ENCODE assay signal across 8 cellular contexts in the genomic region with DNA sequence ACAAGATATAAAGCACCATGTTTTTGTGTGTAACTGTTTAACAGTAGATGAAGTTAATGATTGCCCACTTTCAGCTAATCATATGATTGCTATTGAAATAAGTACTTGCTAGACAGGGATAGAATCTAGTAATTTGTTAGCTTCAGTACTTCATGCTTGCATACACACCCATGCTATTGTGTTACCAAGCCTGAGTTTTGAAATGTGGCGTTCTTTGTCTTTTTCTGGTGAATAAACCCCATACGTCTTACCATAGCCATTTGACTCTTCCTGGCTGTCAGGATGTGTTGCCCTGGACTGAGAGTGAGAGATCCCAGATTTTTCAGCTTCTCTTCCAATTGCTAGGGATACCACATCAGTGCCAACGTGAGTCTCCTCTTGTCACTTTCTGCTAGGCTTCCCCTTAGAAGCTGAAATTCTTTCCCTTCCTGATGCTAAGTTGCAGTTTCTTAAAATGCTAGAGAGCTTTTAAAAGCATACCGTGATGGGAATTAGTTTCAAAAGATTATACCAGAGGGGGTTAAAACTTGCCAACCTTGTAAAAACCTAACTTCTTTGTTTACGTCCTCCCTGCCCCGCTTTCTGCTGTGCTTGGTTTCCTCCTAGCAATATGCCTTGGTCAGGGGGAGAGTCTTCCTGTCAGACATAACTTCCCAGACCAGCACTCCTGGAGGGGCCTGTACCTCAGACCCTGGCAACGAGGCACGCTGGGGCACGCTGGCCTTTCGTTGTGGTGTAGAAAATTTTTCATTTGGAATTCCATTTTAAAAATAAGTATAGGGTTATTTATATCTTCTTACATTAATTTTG.
DNase-seq lines count a peak whose midpoint lies in the region; ATAC-seq and TF ChIP-seq lines count a peak whose summit lies in the region.

No MANE protein-coding gene starts in this region.

- CTCF ChIA-PET in activated CD8-positive, alpha-beta memory T cell treated with anti-CD3 and anti-CD28 coated beads, Interleukin-2, amount 10 ng/mL, durations not matched to agents 7 days and 5 days (lab: Charles Lee) = interaction anchor here (0.6 to 1.2 kb wide), 2 partner anchors 10 to 74 kb away, joined by 3 to 4 read pairs; no protein-coding TSS in a partner anchor
- CTCF ChIA-PET in activated CD4-positive, alpha-beta memory T cell treated with anti-CD3 and anti-CD28 coated beads, Interleukin-2, amount 10 ng/mL, durations not matched to agents 7 days and 5 days (lab: Charles Lee) = interaction anchor here (1.6 kb wide), 1 partner anchor 167 kb away, joined by 4 read pairs; no protein-coding TSS in a partner anchor

- H3K4me3 Mint-ChIP-seq in activated CD8-positive, alpha-beta memory T cell treated with anti-CD3 and anti-CD28 coated beads, Interleukin-2, amount 10 ng/mL, durations not matched to agents 7 days and 5 days = no peak overlapping the region
- no peak overlapping the region for H3K4me3 Mint-ChIP-seq in activated CD4-positive, alpha-beta memory T cell treated with anti-CD3 and anti-CD28 coated beads, Interleukin-2, amount 10 ng/mL, durations not matched to agents 7 days and 5 days

- peak; percentile 38 for DNase-seq in activated CD8-positive, alpha-beta memory T cell treated with anti-CD3 and anti-CD28 coated beads, Interleukin-2, amount 50 U/mL, for 48 hours
- no peak for DNase-seq in activated CD8-positive, alpha-beta memory T cell treated with anti-CD3 and anti-CD28 coated beads, Interleukin-2, amount 10 ng/mL, durations not matched to agents 7 days and 5 days
- DNase-seq in brain microvascular endothelial cell = no peak
- DNase-seq in right lobe of liver = no peak
- no peak for DNase-seq in tibial nerve (ENCODE audit: low spot score in 2 of 2)
- DNase-seq in activated CD4-positive, alpha-beta memory T cell treated with anti-CD3 and anti-CD28 coated beads, Interleukin-2, amount 10 ng/mL, durations not matched to agents 7 days and 5 days = no peak
- no peak for DNase-seq in GM19238 (ENCODE audit: insufficient read length, low spot score)
- no peak for DNase-seq in stimulated activated CD4-positive, alpha-beta T cell treated with anti-CD3 and anti-CD28 coated beads, Interleukin-4, amount 100 ng/mL, for 24 hours

- peaks cover 13% of the 10 kb centered on the region for H3K36me3 Mint-ChIP-seq in activated CD8-positive, alpha-beta memory T cell treated with anti-CD3 and anti-CD28 coated beads, Interleukin-2, amount 10 ng/mL, durations not matched to agents 7 days and 5 days
- H3K36me3 Mint-ChIP-seq in activated CD4-positive, alpha-beta memory T cell treated with anti-CD3 and anti-CD28 coated beads, Interleukin-2, amount 10 ng/mL, durations not matched to agents 7 days and 5 days (ENCODE audit: low read depth) = peaks cover 4% of the 10 kb centered on the region

- H3K27me3 ChIP-seq in brain microvascular endothelial cell (replicated peaks) = no peaks in the 10 kb centered on the region
- H3K27me3 ChIP-seq in right lobe of liver = no peaks in the 10 kb centered on the region
- no peaks in the 10 kb centered on the region for H3K27me3 ChIP-seq in tibial nerve

- H3K36me3 ChIP-seq in brain microvascular endothelial cell (replicated peaks) (no peaks in the 10 kb centered on the region), right lobe of liver (no peaks in the 10 kb centered on the region), tibial nerve (no peaks in the 10 kb centered on the region)

- no peak overlapping the region for H3K27ac Mint-ChIP-seq in activated CD8-positive, alpha-beta memory T cell treated with anti-CD3 and anti-CD28 coated beads, Interleukin-2, amount 10 ng/mL, durations not matched to agents 7 days and 5 days
- H3K27ac Mint-ChIP-seq in activated CD4-positive, alpha-beta memory T cell treated with anti-CD3 and anti-CD28 coated beads, Interleukin-2, amount 10 ng/mL, durations not matched to agents 7 days and 5 days = no peak overlapping the region

- peaks cover 4% of the 10 kb centered on the region for H3K9me3 Mint-ChIP-seq in activated CD8-positive, alpha-beta memory T cell treated with anti-CD3 and anti-CD28 coated beads, Interleukin-2, amount 10 ng/mL, durations not matched to agents 7 days and 5 days (ENCODE audit: low read depth)
- peaks cover 3% of the 10 kb centered on the region for H3K9me3 Mint-ChIP-seq in activated CD4-positive, alpha-beta memory T cell treated with anti-CD3 and anti-CD28 coated beads, Interleukin-2, amount 10 ng/mL, durations not matched to agents 7 days and 5 days

- H3K4me1 ChIP-seq in right lobe of liver (peaks cover 0 to 34% (median 14%) of the 10 kb centered on the region in 4 donors), tibial nerve (peaks cover 0 to 76% (median 37%) of the 10 kb centered on the region in 4 donors)

- WGBS in right lobe of liver (ENCODE audit: insufficient coverage, low coverage, low lambda C conversion rate, missing lambda C conversion rate) = 29% methylated on average over 10 of the region's 10 CpGs
- 26 to 28% methylated on average over 10 of the region's 10 CpGs for WGBS in tibial nerve, 2 donors

- H3K4me1 Mint-ChIP-seq in activated CD8-positive, alpha-beta memory T cell treated with anti-CD3 and anti-CD28 coated beads, Interleukin-2, amount 10 ng/mL, durations not matched to agents 7 days and 5 days = peaks cover 36% of the 10 kb centered on the region
- H3K4me1 Mint-ChIP-seq in activated CD4-positive, alpha-beta memory T cell treated with anti-CD3 and anti-CD28 coated beads, Interleukin-2, amount 10 ng/mL, durations not matched to agents 7 days and 5 days = peaks cover 41% of the 10 kb centered on the region

- no peak for TF ChIP-seq EP300 in tibial nerve (IDR thresholded peaks at IDR 0.05)

- POLR2A ChIA-PET in activated CD4-positive, alpha-beta memory T cell treated with anti-CD3 and anti-CD28 coated beads, Interleukin-2, amount 10 ng/mL, durations not matched to agents 7 days and 5 days (lab: Charles Lee) = no interaction called here

- H3K9me3 ChIP-seq in right lobe of liver (no peaks in the 10 kb centered on the region), tibial nerve (no peaks in the 10 kb centered on the region)

- H3K4me3 ChIP-seq in brain microvascular endothelial cell (ENCODE audit: low read depth, low read length) (no peak overlapping the region), right lobe of liver (no peak overlapping the region), tibial nerve (no peak overlapping the region)

- no peaks in the 10 kb centered on the region for H3K27me3 Mint-ChIP-seq in activated CD8-positive, alpha-beta memory T cell treated with anti-CD3 and anti-CD28 coated beads, Interleukin-2, amount 10 ng/mL, durations not matched to agents 7 days and 5 days
- no peaks in the 10 kb centered on the region for H3K27me3 Mint-ChIP-seq in activated CD4-positive, alpha-beta memory T cell treated with anti-CD3 and anti-CD28 coated beads, Interleukin-2, amount 10 ng/mL, durations not matched to agents 7 days and 5 days

- intact Hi-C loops in right lobe of liver (cut with DNase I) = no loop called here

- TF ChIP-seq CTCF in brain microvascular endothelial cell (IDR thresholded peaks at IDR 0.05; ENCODE audit: low read depth, low read length, missing control alignments) (no peak), right lobe of liver (IDR thresholded peaks at IDR 0.05) (no peak), tibial nerve (IDR thresholded peaks at IDR 0.05) (no peak)

- no peak for TF ChIP-seq POLR2A in right lobe of liver (IDR thresholded peaks at IDR 0.05)
- no peak for TF ChIP-seq POLR2A in tibial nerve (IDR thresholded peaks at IDR 0.05)

- ATAC-seq in activated CD8-positive, alpha-beta memory T cell treated with anti-CD3 and anti-CD28 coated beads, Interleukin-2, amount 10 ng/mL, durations not matched to agents 7 days and 5 days = no peak
- peak; percentile 51 to 62 (median 54) for ATAC-seq in right lobe of liver

- H3K27ac ChIP-seq in brain microvascular endothelial cell = peak overlapping the region; percentile 98
- peak overlapping the region; percentile 42 to 59 (median 52) for H3K27ac ChIP-seq in right lobe of liver
- peak overlapping the region; percentile 50 to 90 (median 80) for H3K27ac ChIP-seq in tibial nerve

- in situ Hi-C loops in brain microvascular endothelial cell (cut with HindIII; ENCODE audit: low pct_ligation_motif_present, low sequenced_read_pairs) = no loop called here
